Comparison of ENCODE assay signal across 2 cellular contexts in the genomic region with DNA sequence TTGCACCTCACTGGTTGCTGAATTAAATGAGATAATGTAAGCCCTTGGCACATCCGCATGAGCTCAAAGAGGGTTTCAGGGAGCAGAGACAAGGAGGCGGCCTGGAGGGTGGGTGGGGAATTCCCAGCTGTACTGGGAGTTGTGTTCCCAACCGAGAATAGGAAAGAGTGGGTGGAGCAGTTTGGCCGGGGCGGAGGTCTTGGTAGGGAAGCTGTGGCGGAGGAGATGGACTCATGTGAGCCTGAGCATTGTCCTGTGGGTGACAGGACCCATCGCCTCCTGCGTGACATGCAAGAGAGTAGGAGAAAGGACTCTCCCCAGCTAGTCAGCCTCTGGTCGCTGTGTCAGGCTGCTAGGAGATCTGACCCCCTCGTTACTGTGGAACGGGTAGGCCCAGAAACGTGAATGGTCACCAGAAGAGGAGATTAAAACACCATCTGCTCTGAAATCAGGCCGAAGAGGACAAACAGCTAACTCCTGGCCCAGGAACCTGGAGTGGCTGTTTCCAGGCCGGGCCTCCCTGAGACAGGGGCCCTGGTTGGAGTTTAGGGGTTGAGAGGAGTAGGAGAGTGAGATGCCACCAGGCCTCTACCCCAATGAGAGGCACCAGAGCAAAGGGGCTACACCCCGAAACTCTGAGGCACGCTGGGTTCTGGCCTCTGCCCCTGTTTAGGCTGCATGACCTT.
TF ChIP-seq lines count a peak whose summit lies in the region.

No MANE protein-coding gene starts in this region.

TF ChIP-seq in IMR-90, 13 proteins besides CTCF, POLR2A, EP300 and RAD21:
- TF ChIP-seq SMC3 (IDR thresholded peaks at IDR 0.05; ENCODE audit: low read depth, low read length) (no peak), MAFK (IDR thresholded peaks at IDR 0.05; ENCODE audit: low read depth, low read length) (no peak), RCOR1 (IDR thresholded peaks at IDR 0.05; ENCODE audit: insufficient replicate concordance, low read length) (no peak), NFE2L2 (IDR thresholded peaks at IDR 0.05; ENCODE audit: low read depth, low read length) (no peak), FOS (IDR thresholded peaks at IDR 0.05; ENCODE audit: low read depth, low read length) (no peak), MAZ (IDR thresholded peaks at IDR 0.05; ENCODE audit: borderline replicate concordance, low read depth, low read length) (no peak), MXI1 (IDR thresholded peaks at IDR 0.05; ENCODE audit: borderline replicate concordance, low read depth, low read length) (no peak), CEBPB (IDR thresholded peaks at IDR 0.05; ENCODE audit: low read depth, low read length) (no peak), CHD1 (IDR thresholded peaks at IDR 0.05; ENCODE audit: low read depth, low read length) (no peak), BHLHE40 (IDR thresholded peaks at IDR 0.05; ENCODE audit: low read depth, low read length) (no peak), RFX5 (IDR thresholded peaks at IDR 0.05; ENCODE audit: low read depth, low read length) (no peak)
- TF ChIP-seq, protein P1, sequence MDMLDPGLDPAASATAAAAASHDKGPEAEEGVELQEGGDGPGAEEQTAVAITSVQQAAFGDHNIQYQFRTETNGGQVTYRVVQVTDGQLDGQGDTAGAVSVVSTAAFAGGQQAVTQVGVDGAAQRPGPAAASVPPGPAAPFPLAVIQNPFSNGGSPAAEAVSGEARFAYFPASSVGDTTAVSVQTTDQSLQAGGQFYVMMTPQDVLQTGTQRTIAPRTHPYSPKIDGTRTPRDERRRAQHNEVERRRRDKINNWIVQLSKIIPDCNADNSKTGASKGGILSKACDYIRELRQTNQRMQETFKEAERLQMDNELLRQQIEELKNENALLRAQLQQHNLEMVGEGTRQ (IDR thresholded peaks at IDR 0.05; ENCODE audit: low read depth, low read length) = no peak
- TF ChIP-seq, protein P2, sequence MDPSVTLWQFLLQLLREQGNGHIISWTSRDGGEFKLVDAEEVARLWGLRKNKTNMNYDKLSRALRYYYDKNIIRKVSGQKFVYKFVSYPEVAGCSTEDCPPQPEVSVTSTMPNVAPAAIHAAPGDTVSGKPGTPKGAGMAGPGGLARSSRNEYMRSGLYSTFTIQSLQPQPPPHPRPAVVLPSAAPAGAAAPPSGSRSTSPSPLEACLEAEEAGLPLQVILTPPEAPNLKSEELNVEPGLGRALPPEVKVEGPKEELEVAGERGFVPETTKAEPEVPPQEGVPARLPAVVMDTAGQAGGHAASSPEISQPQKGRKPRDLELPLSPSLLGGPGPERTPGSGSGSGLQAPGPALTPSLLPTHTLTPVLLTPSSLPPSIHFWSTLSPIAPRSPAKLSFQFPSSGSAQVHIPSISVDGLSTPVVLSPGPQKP (IDR thresholded peaks at IDR 0.05; ENCODE audit: borderline replicate concordance, low read depth, low read length) = no peak

TF ChIP-seq in WTC11, 78 proteins besides CTCF, POLR2A, EP300 and RAD21:
- no peak for TF ChIP-seq SP1 (CRISPR knock-in tag; conservative IDR thresholded peaks at IDR 0.05)
- TF ChIP-seq FOXP1 (CRISPR knock-in tag; IDR thresholded peaks at IDR 0.05; ENCODE audit: borderline replicate concordance) = 0 out of 2 replicates have a peak, but pooled peaks have one; percentile 13
